19 cellular contexts compared by ENCODE assay signal in the genomic region with DNA sequence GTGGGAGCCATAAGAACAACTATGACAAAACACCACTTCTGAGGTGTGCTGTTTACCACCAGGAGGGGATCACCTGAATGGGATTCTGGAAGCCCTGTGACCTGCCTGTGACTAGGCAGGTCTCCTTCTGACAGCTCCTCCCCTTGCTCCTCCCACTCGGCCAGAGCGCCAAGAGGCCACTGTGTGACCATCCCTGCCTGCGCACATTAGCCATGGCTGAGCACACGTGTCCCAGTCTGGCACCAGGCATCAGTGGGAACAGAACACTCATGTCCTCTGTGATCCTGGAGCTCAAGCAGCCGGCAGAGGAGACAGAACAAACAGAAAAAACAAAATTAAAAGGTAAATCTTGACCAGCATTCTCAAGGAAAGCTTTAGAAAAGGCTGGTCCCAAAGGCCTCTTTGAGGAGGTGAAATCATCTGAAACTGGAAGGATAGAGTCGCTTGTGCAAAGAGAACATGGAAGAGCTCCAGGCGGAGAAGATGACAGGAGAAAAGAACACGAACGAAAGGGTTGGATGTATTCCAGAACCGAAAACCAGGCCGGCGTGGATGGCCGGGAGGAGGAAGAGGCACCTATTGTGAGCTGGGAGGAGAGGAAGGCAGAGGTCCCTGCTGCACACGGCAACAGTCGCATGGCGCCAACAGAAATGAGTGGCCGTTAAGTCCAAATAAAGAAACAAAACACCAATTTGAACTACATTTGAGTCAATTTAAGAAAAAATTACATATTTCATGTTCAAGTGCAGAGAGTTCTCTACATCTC. TPM values are rescaled to one million over a fixed set of nuclear protein-coding genes. Genes with fewer than 3 reads are reported as not detected.
DNase-seq lines count a peak whose midpoint lies in the region; ATAC-seq and TF ChIP-seq lines count a peak whose summit lies in the region.
"Had no signal": no experiment of that assay in that cellular context is flagged by ENCODE, and none has a peak within 500 bp of the region (broad histone marks: within the 10 kb centered on the region; RNA-seq: fewer than 3 reads in every experiment).

No MANE protein-coding gene starts in this region.

- H3K4me1 ChIP-seq in left ventricle myocardium inferior (peaks cover 45% of the 10 kb centered on the region), body of pancreas (peaks cover 15% of the 10 kb centered on the region)
- H3K4me1 ChIP-seq: HAP-1 had no signal

- H3K27ac Mint-ChIP-seq in activated CD8-positive, alpha-beta T cell treated with anti-CD3 and anti-CD28 coated beads for 36 hours, result peak overlapping the region; percentile 39
- peak overlapping the region; percentile 31 to 34 for H3K27ac Mint-ChIP-seq in stimulated activated naive CD8-positive, alpha-beta T cell treated with anti-CD3 and anti-CD28 coated beads, Interleukin-15, amount 100 ng/mL, for 72 hours
- H3K27ac Mint-ChIP-seq: brain had no signal

- H3K27ac ChIP-seq in left ventricle myocardium inferior (replicated peaks), result peak overlapping the region; percentile 51
- H3K27ac ChIP-seq in body of pancreas, result no peak overlapping the region
- H3K27ac ChIP-seq: prostate gland, thyroid gland had no signal

- intact Hi-C loops in left ventricle myocardium inferior (cut with micrococcal nuclease) (no loop called here), cardiac septum (cut with DNase I) (loop anchor here (10.0 kb wide), 1 partner anchor 372 kb away; no protein-coding TSS in a partner anchor), body of pancreas (cut with DNase I) (no loop called here)
- intact Hi-C loops in activated CD8-positive, alpha-beta T cell treated with anti-CD3 and anti-CD28 coated beads for 36 hours (cut with micrococcal nuclease), result no loop called here

- no peak overlapping the region for H3K4me3 ChIP-seq in left ventricle myocardium inferior
- H3K4me3 ChIP-seq in body of pancreas, result no peak overlapping the region
- H3K4me3 ChIP-seq: HAP-1, prostate gland, thyroid gland had no signal

- H3K27me3 Mint-ChIP-seq in activated CD8-positive, alpha-beta T cell treated with anti-CD3 and anti-CD28 coated beads for 36 hours, result no peaks in the 10 kb centered on the region
- H3K27me3 Mint-ChIP-seq in stimulated activated naive CD8-positive, alpha-beta T cell treated with anti-CD3 and anti-CD28 coated beads, Interleukin-15, amount 100 ng/mL, for 72 hours, result no peaks in the 10 kb centered on the region

- H3K36me3 Mint-ChIP-seq in activated CD8-positive, alpha-beta T cell treated with anti-CD3 and anti-CD28 coated beads for 36 hours (ENCODE audit: low read depth), result peaks cover 70% of the 10 kb centered on the region

- DNase-seq in left ventricle myocardium inferior (no peak), cardiac septum (ENCODE audit: low spot score) (no peak), islet precursor cell (peak; percentile 26), body of pancreas (no peak)
- DNase-seq in activated CD8-positive, alpha-beta T cell treated with anti-CD3 and anti-CD28 coated beads for 36 hours, result no peak
- no peak for DNase-seq in stimulated activated naive CD8-positive, alpha-beta T cell treated with anti-CD3 and anti-CD28 coated beads, Interleukin-15, amount 100 ng/mL, for 72 hours
- DNase-seq: activated CD4-positive, alpha-beta T cell treated with anti-CD3 and anti-CD28 coated beads, Interleukin-2, amount 50 U/mL, for 4 hours; GF-D8; glutamatergic neuron; left colon; midbrain; NCI-H1436 treated with DMSO at 0.1 percent for 48 hours; NCI-H524; thyroid gland had no signal

- H3K36me3 ChIP-seq in left ventricle myocardium inferior, result peaks cover 86% of the 10 kb centered on the region
- H3K36me3 ChIP-seq in body of pancreas (replicated peaks in 1 of 2; ENCODE audit: insufficient read depth in 1 of 2, low read depth in 2 of 2), result peaks cover 8 to 47% of the 10 kb centered on the region in 2 donors

- POLR2A ChIA-PET in activated CD8-positive, alpha-beta T cell treated with anti-CD3 and anti-CD28 coated beads for 36 hours (lab: Charles Lee), result interaction anchor here (2.3 kb wide), 1 partner anchor 10 kb away, joined by 6 read pairs; no protein-coding TSS in a partner anchor

- no peak overlapping the region for H3K4me3 Mint-ChIP-seq in activated CD8-positive, alpha-beta T cell treated with anti-CD3 and anti-CD28 coated beads for 36 hours
- no peak overlapping the region for H3K4me3 Mint-ChIP-seq in stimulated activated naive CD8-positive, alpha-beta T cell treated with anti-CD3 and anti-CD28 coated beads, Interleukin-15, amount 100 ng/mL, for 72 hours

- TF ChIP-seq POLR2A in body of pancreas (IDR thresholded peaks at IDR 0.05), result no peak

- H3K9me3 ChIP-seq in left ventricle myocardium inferior (replicated peaks) (no peaks in the 10 kb centered on the region), body of pancreas (no peaks in the 10 kb centered on the region)
- H3K9me3 ChIP-seq: HAP-1, prostate gland, thyroid gland had no signal

- TF ChIP-seq CTCF in left ventricle myocardium inferior (IDR thresholded peaks at IDR 0.05; ENCODE audit: borderline replicate concordance) (no peak), body of pancreas (IDR thresholded peaks at IDR 0.05) (no peak)
- no peak for TF ChIP-seq CTCF in activated CD8-positive, alpha-beta T cell treated with anti-CD3 and anti-CD28 coated beads for 36 hours (IDR thresholded peaks at IDR 0.05)

- no peaks in the 10 kb centered on the region for H3K9me3 Mint-ChIP-seq in activated CD8-positive, alpha-beta T cell treated with anti-CD3 and anti-CD28 coated beads for 36 hours
- H3K9me3 Mint-ChIP-seq in stimulated activated naive CD8-positive, alpha-beta T cell treated with anti-CD3 and anti-CD28 coated beads, Interleukin-15, amount 100 ng/mL, for 72 hours, result no peaks in the 10 kb centered on the region
- H3K9me3 Mint-ChIP-seq: brain had no signal

- WGBS in body of pancreas, 2 donors, result 87 to 89% methylated on average over 17 of the region's 17 CpGs

- no peaks in the 10 kb centered on the region for H3K27me3 ChIP-seq in left ventricle myocardium inferior (ENCODE audit: low read depth)
- no peaks in the 10 kb centered on the region for H3K27me3 ChIP-seq in body of pancreas
- H3K27me3 ChIP-seq: thyroid gland had no signal

- CTCF ChIA-PET in activated CD8-positive, alpha-beta T cell treated with anti-CD3 and anti-CD28 coated beads for 36 hours (lab: Charles Lee), result no interaction called here

- H3K4me1 Mint-ChIP-seq in activated CD8-positive, alpha-beta T cell treated with anti-CD3 and anti-CD28 coated beads for 36 hours (ENCODE audit: low read depth), result peaks cover 33% of the 10 kb centered on the region
- peaks cover 38% of the 10 kb centered on the region for H3K4me1 Mint-ChIP-seq in stimulated activated naive CD8-positive, alpha-beta T cell treated with anti-CD3 and anti-CD28 coated beads, Interleukin-15, amount 100 ng/mL, for 72 hours

- ATAC-seq in activated CD8-positive, alpha-beta T cell treated with anti-CD3 and anti-CD28 coated beads for 36 hours, result no peak
- no peak for ATAC-seq in stimulated activated naive CD8-positive, alpha-beta T cell treated with anti-CD3 and anti-CD28 coated beads, Interleukin-15, amount 100 ng/mL, for 72 hours
- ATAC-seq in body of pancreas (no peak), GM18907 (IDR thresholded peaks at IDR 0.05; ENCODE audit: unreplicated experiment) (no peak), HG02678 (IDR thresholded peaks at IDR 0.05; ENCODE audit: unreplicated experiment) (no peak)
- ATAC-seq: left colon had no signal

RNA-seq across cellular contexts. Expression of gene MED10, which starts 5.1 kb away (rescaled TPM):
- 26.3 TPM for total RNA-seq in left ventricle myocardium inferior
- total RNA-seq in cardiac septum, result 27.6 TPM
- 10 to 100 TPM; 48.5 to 48.8 TPM for total RNA-seq in activated CD8-positive, alpha-beta T cell treated with anti-CD3 and anti-CD28 coated beads for 36 hours
- 10 to 100 TPM in 1 of 2 donors, 1 to 10 TPM in 1; 9.6 to 15.5 TPM for total RNA-seq in body of pancreas
